19 cellular contexts compared by ENCODE assay signal in the genomic region with DNA sequence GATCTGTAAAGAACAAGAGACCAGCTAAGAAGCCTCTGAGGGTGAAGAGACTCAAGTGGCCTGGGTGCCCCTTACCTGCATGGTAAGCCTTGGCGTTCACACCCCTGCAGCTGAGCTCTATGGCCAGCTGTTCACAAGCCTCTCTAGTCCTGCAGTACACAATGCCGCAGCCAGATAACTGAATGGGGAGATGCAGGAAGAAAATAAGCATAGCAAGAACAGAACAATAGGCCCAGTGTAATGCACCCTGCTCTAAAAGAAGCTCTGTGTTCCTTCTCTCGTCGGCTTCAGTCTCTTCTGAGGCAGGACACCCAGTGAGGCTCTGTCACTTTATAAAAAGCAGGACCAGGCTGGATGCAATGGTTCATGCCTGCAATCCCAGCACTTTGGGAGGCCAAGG. TPM values are rescaled to one million over a fixed set of nuclear protein-coding genes. Genes with fewer than 3 reads are reported as not detected.
DNase-seq lines count a peak whose midpoint lies in the region; ATAC-seq and TF ChIP-seq lines count a peak whose summit lies in the region.
"Had no signal": no experiment of that assay in that cellular context is flagged by ENCODE, and none has a peak within 500 bp of the region (broad histone marks: within the 10 kb centered on the region; RNA-seq: fewer than 3 reads in every experiment).

No MANE protein-coding gene starts in this region.

- TF ChIP-seq POLR2A in IMR-90 (IDR thresholded peaks at IDR 0.05; ENCODE audit: low read depth, low read length) (no peak), adrenal gland (IDR thresholded peaks at IDR 0.05) (no peak)

- no peak overlapping the region for H2AFZ ChIP-seq in IMR-90 (replicated peaks; ENCODE audit: low read length, poor library complexity)
- H2AFZ ChIP-seq: GM23248 had no signal

- H2BK20ac ChIP-seq in IMR-90 (ENCODE audit: low read depth, low read length), result no peak overlapping the region

- WGBS in IMR-90 (ENCODE audit: extremely low coverage in 2 of 2, insufficient read length in 1 of 2), 2 experiments, result 100% methylated on average over 2 of the region's 4 CpGs; no CpG with 5 or more reads in 1 of the 2 experiments
- WGBS in right cardiac atrium, result 89% methylated on average over 4 of the region's 4 CpGs
- WGBS in adrenal gland, 4 donors, result 82 to 92% (median 88%) methylated on average over 4 of the region's 4 CpGs

- H3K27me3 ChIP-seq in IMR-90 (ENCODE audit: control insufficient read depth, insufficient read depth, low read length) (no peaks in the 10 kb centered on the region), right cardiac atrium (ENCODE audit: control insufficient read depth, insufficient read depth) (no peaks in the 10 kb centered on the region), adrenal gland (no peaks in the 10 kb centered on the region)

- BruUV-seq in IMR-90 (replicated peaks; lab: Mats Ljungman, UMichigan), result no TSS peak

- no peak overlapping the region for H3K9ac ChIP-seq in IMR-90 (ENCODE audit: low read depth, low read length)
- H3K9ac ChIP-seq: GM23248, KMS-11 had no signal

- dilution Hi-C loops in IMR-90 (cut with HindIII; ENCODE audit: low sequenced_read_pairs, unreplicated experiment), result no loop called here

- peaks cover 11 to 20% of the 10 kb centered on the region in 2 experiments for H3K79me1 ChIP-seq in IMR-90 (ENCODE audit: low read depth in 1 of 2, low read length in 2 of 2)

- peaks cover 5% of the 10 kb centered on the region for H3K4me1 ChIP-seq in IMR-90 (ENCODE audit: control insufficient read depth, insufficient read depth, low read length)
- H3K4me1 ChIP-seq in right cardiac atrium (ENCODE audit: control insufficient read depth, insufficient read depth, low read length), result no peaks in the 10 kb centered on the region
- H3K4me1 ChIP-seq in adrenal gland (replicated peaks in 1 of 2), result peaks cover 7 to 9% of the 10 kb centered on the region in 2 donors

- no peak overlapping the region for H3K14ac ChIP-seq in IMR-90 (replicated peaks; ENCODE audit: low read depth, low read length)

- H3K18ac ChIP-seq in IMR-90 (ENCODE audit: low read depth, low read length), result no peak overlapping the region

- no peak overlapping the region for H2AK5ac ChIP-seq in IMR-90 (ENCODE audit: low read depth, low read length)

- 0 out of 2 replicates have a peak, but pooled peaks cover 3% of the 10 kb centered on the region for H3K9me1 ChIP-seq in IMR-90 (ENCODE audit: insufficient read depth, low read length)

- H3K9me3 ChIP-seq in IMR-90 (ENCODE audit: control insufficient read depth, insufficient read depth, low read length), result no peaks in the 10 kb centered on the region
- no peaks in the 10 kb centered on the region for H3K9me3 ChIP-seq in right cardiac atrium (ENCODE audit: control insufficient read depth, low read length)
- H3K9me3 ChIP-seq in adrenal gland (replicated peaks in 1 of 3), result no peaks in the 10 kb centered on the region
- H3K9me3 ChIP-seq: A549 had no signal

- no peak overlapping the region for H3K4me2 ChIP-seq in IMR-90 (ENCODE audit: low read depth, low read length)
- H3K4me2 ChIP-seq: A549, KMS-11 had no signal

- no peak overlapping the region for H2BK5ac ChIP-seq in IMR-90 (ENCODE audit: low read depth, low read length, poor library complexity, severe bottlenecking)

- H4K8ac ChIP-seq in IMR-90 (ENCODE audit: low read depth in 2 of 2, low read length in 2 of 2), result no peak overlapping the region

- TF ChIP-seq CTCF in IMR-90 (conservative IDR thresholded peaks at IDR 0.05; ENCODE audit: low read depth, low read length) (no peak), adrenal gland (IDR thresholded peaks at IDR 0.05) (no peak)

- H4K91ac ChIP-seq in IMR-90 (ENCODE audit: insufficient read depth, low read depth, low read length), result no peak overlapping the region

- no peaks in the 10 kb centered on the region for H4K20me1 ChIP-seq in IMR-90 (ENCODE audit: insufficient read depth, low read length)

- H3K27ac ChIP-seq in IMR-90 (ENCODE audit: insufficient read depth, low read length) (no peak overlapping the region), cingulate gyrus (ENCODE audit: low read depth, low read length) (peak overlapping the region; percentile 97), right cardiac atrium (ENCODE audit: low read length) (no peak overlapping the region), adrenal gland (no peak overlapping the region)
- H3K27ac ChIP-seq: A549, GM23248, KMS-11 had no signal

- H2AK9ac ChIP-seq in IMR-90 (replicated peaks; ENCODE audit: low read depth, low read length, poor library complexity), result peak overlapping the region; percentile 65

- no peak for ATAC-seq in IMR-90 (ENCODE audit: low read depth)
- ATAC-seq in right cardiac atrium, result no peak
- ATAC-seq: HCT116 had no signal

- no peak for TF ChIP-seq RAD21 in IMR-90 (IDR thresholded peaks at IDR 0.05; ENCODE audit: low read length)

- H3K23ac ChIP-seq in IMR-90 (ENCODE audit: low read depth, low read length), result no peak overlapping the region

- POLR2A ChIA-PET in IMR-90 (lab: Charles Lee; ENCODE audit: unreplicated experiment), result no interaction called here

- CTCF ChIA-PET in IMR-90 (lab: Yijun Ruan, JAX), result no interaction called here

- H3K56ac ChIP-seq in IMR-90 (ENCODE audit: extremely low read depth, insufficient read depth, low read length), result no peak overlapping the region

- no peak for DNase-seq in IMR-90
- DNase-seq in medulla oblongata (ENCODE audit: extremely low spot score), result peak; percentile 94
- DNase-seq in superior temporal gyrus (ENCODE audit: extremely low spot score), result peak; percentile 93
- no peak for DNase-seq in right cardiac atrium
- DNase-seq in iPS-NIHi7 (ENCODE audit: extremely low spot score), result no peak
- DNase-seq in NK-92 treated with Interleukin-12 subunit alpha and Interleukin-12 subunit beta, amount 100 ng/mL, for 24 hours (lab: John Stamatoyannopoulos, UW), result no peak
- no peak for DNase-seq in adrenal gland
- DNase-seq: Calu3; CD4-positive, CD25-positive, alpha-beta regulatory T cell; DMS79; GM23248; NCI-H1092 treated with DMSO at 0.1 percent for 48 hours; NCI-H1694 treated with DMSO at 0.1 percent for 48 hours; NCI-H69 had no signal

- H4K5ac ChIP-seq in IMR-90 (ENCODE audit: low read depth, low read length), result no peak overlapping the region

- H2BK120ac ChIP-seq in IMR-90 (ENCODE audit: low read depth, low read length), result no peak overlapping the region

- H3K4me3 ChIP-seq in IMR-90 (ENCODE audit: insufficient read depth, low read depth, low read length) (no peak overlapping the region), right cardiac atrium (ENCODE audit: low read length) (no peak overlapping the region), adrenal gland (no peak overlapping the region)
- H3K4me3 ChIP-seq: A549, GM23248 had no signal

- intact Hi-C loops in IMR-90 (cut with micrococcal nuclease), result no loop called here
- intact Hi-C loops in right cardiac atrium (cut with DNase I), result no loop called here
- intact Hi-C loops in adrenal gland (cut with DNase I), result no loop called here

- no peak overlapping the region for H3K4ac ChIP-seq in IMR-90 (ENCODE audit: low read depth, low read length)

- in situ Hi-C loops in IMR-90 (cut with MboI; ENCODE audit: low sequenced_read_pairs), result no loop called here

- peaks cover 32% of the 10 kb centered on the region for H3K36me3 ChIP-seq in IMR-90 (ENCODE audit: control insufficient read depth, insufficient read depth, low read length)
- peaks cover 0 to 27% of the 10 kb centered on the region in 2 donors for H3K36me3 ChIP-seq in adrenal gland (replicated peaks in 1 of 2)

- no peak overlapping the region for H2BK15ac ChIP-seq in IMR-90 (ENCODE audit: low read depth, low read length)

TF ChIP-seq in IMR-90, 13 proteins besides CTCF, POLR2A, EP300 and RAD21 (continues in another document):
- TF ChIP-seq CHD1 (IDR thresholded peaks at IDR 0.05; ENCODE audit: low read depth, low read length) (no peak), BHLHE40 (IDR thresholded peaks at IDR 0.05; ENCODE audit: low read depth, low read length) (no peak), NFE2L2 (IDR thresholded peaks at IDR 0.05; ENCODE audit: low read depth, low read length) (no peak), CEBPB (IDR thresholded peaks at IDR 0.05; ENCODE audit: low read depth, low read length) (no peak)

RNA-seq across cellular contexts. Expression of gene RECQL5, which starts 5.4 kb away (rescaled TPM):
- total RNA-seq in IMR-90 (2012; rRNA removed) (7.3 and 8.6 TPM in 2 replicates), right cardiac atrium (10 to 100 TPM in 3 of 4 donors, 1 to 10 TPM in 1; 7.9 to 19.9 (median 14.8) TPM), adrenal gland (10 to 100 TPM; 13.9 to 49.6 (median 32.9) TPM)
- polyA plus RNA-seq in IMR-90 (2012; rRNA removed) (17.4 and 23.7 TPM in 2 replicates), right cardiac atrium (13.5 TPM), adrenal gland (100 to 1,000 TPM in 1 of 3 donors, 10 to 100 TPM in 2; 11.2 to 188 (median 64.9) TPM)
- 6.6 and 9.2 TPM in 2 replicates for polyA plus RNA-seq in IMR-90 (2012; cell fraction: cytosol; rRNA removed)
- polyA plus RNA-seq in IMR-90 (2012; cell fraction: nucleus; rRNA removed; ENCODE audit: low replicate concordance), result 100 and 134 TPM in 2 replicates

RNA-seq across cellular contexts. Expression of gene SAP30BP, which starts 5.6 kb away (rescaled TPM):
- total RNA-seq in IMR-90 (2012; rRNA removed) (70.4 and 82.5 TPM in 2 replicates), right cardiac atrium (10 to 100 TPM; 51.0 to 66.5 (median 56.3) TPM), adrenal gland (100 to 1,000 TPM in 1 of 8 donors, 10 to 100 TPM in 7; 45.3 to 100 (median 61.5) TPM)
- polyA plus RNA-seq in IMR-90 (2012; rRNA removed) (134 and 139 TPM in 2 replicates), right cardiac atrium (58.5 TPM), adrenal gland (100 to 1,000 TPM in 2 of 3 donors, 10 to 100 TPM in 1; 73.4 to 130 (median 121) TPM)
- polyA plus RNA-seq in IMR-90 (2012; cell fraction: cytosol; rRNA removed), result 55.1 and 61.0 TPM in 2 replicates
- 237 and 250 TPM in 2 replicates for polyA plus RNA-seq in IMR-90 (2012; cell fraction: nucleus; rRNA removed; ENCODE audit: low replicate concordance)

RNA-seq across cellular contexts. Expression of gene SMIM5, which starts 28.3 kb away (rescaled TPM):
- total RNA-seq in IMR-90 (2012; rRNA removed) (not detected in 2 replicates), right cardiac atrium (10 to 100 TPM in 2 of 4 donors, 1 to 10 TPM in 2; 6.9 to 12.2 (median 9.6) TPM), adrenal gland (1 to 10 TPM in 1 of 8 donors, under 1 TPM in 3, not detected in 4; 0.17 to 1.1 (median 0.67) TPM)
- polyA plus RNA-seq in IMR-90 (2012; rRNA removed) (0.14 TPM in 1 of 2 replicates, not detected in the other), right cardiac atrium (13.5 TPM), adrenal gland (1 to 10 TPM in 2 of 3 donors, under 1 TPM in 1; 0.13 to 2.6 (median 1.7) TPM)
- 0.08 and 0.15 TPM in 2 replicates for polyA plus RNA-seq in IMR-90 (2012; cell fraction: cytosol; rRNA removed)
- polyA plus RNA-seq in IMR-90 (2012; cell fraction: nucleus; rRNA removed; ENCODE audit: low replicate concordance), result 0.15 TPM in 1 of 2 replicates, not detected in the other
- total RNA-seq: G401, GM23248 had no signal

RNA-seq across cellular contexts. Expression of gene ITGB4, which starts 59.7 kb away (rescaled TPM):
- total RNA-seq in IMR-90 (2012; rRNA removed) (under 0.01 TPM in 1 of 2 replicates, not detected in the other), right cardiac atrium (10 to 100 TPM; 19.9 to 29.7 (median 23.6) TPM), adrenal gland (1 to 10 TPM; 3.1 to 9.4 (median 6.9) TPM)
- polyA plus RNA-seq in IMR-90 (2012; rRNA removed) (0.27 and 0.39 TPM in 2 replicates), right cardiac atrium (12.7 TPM), adrenal gland (10 to 100 TPM in 2 of 3 donors, 1 to 10 TPM in 1; 1.0 to 12.5 (median 12.1) TPM)
- polyA plus RNA-seq in IMR-90 (2012; cell fraction: cytosol; rRNA removed), result 0.04 and 0.36 TPM in 2 replicates
- polyA plus RNA-seq in IMR-90 (2012; cell fraction: nucleus; rRNA removed; ENCODE audit: low replicate concordance), result 0.63 and 1.5 TPM in 2 replicates
- total RNA-seq: CD4-positive, CD25-positive, alpha-beta regulatory T cell; G401 had no signal

Comparison
In these comparisons a context has a peak if more than half of its experiments do, and no peak if none do; other contexts are left out.
1. DNase-seq: peak in medulla oblongata (single experiment) and superior temporal gyrus (single experiment); none in IMR-90 (single experiment), right cardiac atrium (0 of 3), iPS-NIHi7 (single experiment), NK-92 treated with Interleukin-12 subunit alpha and Interleukin-12 subunit beta, amount 100 ng/mL, for 24 hours (single experiment) and adrenal gland (0 of 7).